ENCODE assay signal across 15 cellular contexts in the genomic region with DNA sequence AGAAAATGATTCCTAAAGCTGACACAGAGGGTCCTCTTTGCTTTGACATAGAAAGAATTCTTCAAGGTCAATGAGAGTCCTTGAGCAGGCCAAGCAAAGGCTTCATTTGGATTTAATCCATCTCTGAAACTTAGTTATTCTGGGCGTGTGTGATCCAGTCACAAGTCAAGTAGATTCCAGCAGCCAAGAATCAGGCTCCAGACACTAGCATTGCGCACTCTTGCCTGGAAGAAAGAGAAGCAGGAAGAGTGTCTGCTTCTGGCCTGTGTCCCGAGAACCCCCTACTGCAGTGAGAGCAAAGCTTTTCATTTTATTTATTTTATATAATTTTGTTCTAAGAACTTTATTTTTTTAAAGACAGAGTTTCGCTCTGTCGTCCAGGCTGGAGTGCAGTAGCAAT.
DNase-seq lines count a peak whose midpoint lies in the region; ATAC-seq and TF ChIP-seq lines count a peak whose summit lies in the region.
"Had no signal": no experiment of that assay in that cellular context is flagged by ENCODE, and none has a peak within 500 bp of the region (broad histone marks: within the 10 kb centered on the region; RNA-seq: fewer than 3 reads in every experiment).

No MANE protein-coding gene starts in this region.

- no peaks in the 10 kb centered on the region for H3K79me2 ChIP-seq in GM23248 (ENCODE audit: insufficient read depth)

- H3K4me3 ChIP-seq in GM23248 (no peak overlapping the region), choroid plexus epithelial cell (ENCODE audit: low read depth, low read length) (no peak overlapping the region), fibroblast of the aortic adventitia (ENCODE audit: low read depth, low read length) (no peak overlapping the region), heart left ventricle (no peak overlapping the region)

- H3F3A ChIP-seq in GM23248 (ENCODE audit: insufficient read depth): peaks cover 6% of the 10 kb centered on the region; the same call in 1 of the 2 replicates

- no peak for TF ChIP-seq POLR2A in heart left ventricle (IDR thresholded peaks at IDR 0.05)

- H3K9me2 ChIP-seq in GM23248 (ENCODE audit: insufficient read depth): no peaks in the 10 kb centered on the region

- no peak overlapping the region for H3K4me2 ChIP-seq in GM23248 (ENCODE audit: unreplicated experiment)

- WGBS in GM23248 (ENCODE audit: low coverage in 1 of 2, low lambda C conversion rate in 2 of 2, missing lambda C conversion rate in 2 of 2), 2 experiments: 84 to 87% methylated on average over 5 of the region's 5 CpGs
- 81 to 87% (median 85%) methylated on average over 5 of the region's 5 CpGs for WGBS in heart left ventricle, 4 donors

- ATAC-seq in heart left ventricle (no peak), HG02571 (IDR thresholded peaks at IDR 0.05; ENCODE audit: unreplicated experiment) (no peak)
- ATAC-seq: HCT116 had no signal

- H3K27me3 ChIP-seq in GM23248 (replicated peaks; ENCODE audit: insufficient read depth) (no peaks in the 10 kb centered on the region), heart left ventricle (no peaks in the 10 kb centered on the region)
- H3K27me3 ChIP-seq: BE2C had no signal

- intact Hi-C loops in heart left ventricle (cut with DNase I): no loop called here

- TF ChIP-seq CTCF in choroid plexus epithelial cell (conservative IDR thresholded peaks at IDR 0.05; ENCODE audit: low read depth, low read length): no peak
- no peak for TF ChIP-seq CTCF in fibroblast of the aortic adventitia (IDR thresholded peaks at IDR 0.05; ENCODE audit: insufficient read depth, low read length)
- TF ChIP-seq CTCF in heart left ventricle (IDR thresholded peaks at IDR 0.05): no peak

- no peaks in the 10 kb centered on the region for H3K9me3 ChIP-seq in GM23248 (ENCODE audit: low read depth)
- no peaks in the 10 kb centered on the region for H3K9me3 ChIP-seq in heart left ventricle
- H3K9me3 ChIP-seq: BE2C had no signal

- H3K36me3 ChIP-seq in GM23248 (ENCODE audit: low read depth): peaks cover 15% of the 10 kb centered on the region; the same call in 1 of the 2 replicates
- H3K36me3 ChIP-seq in heart left ventricle: peaks cover 0 to 21% (median 2%) of the 10 kb centered on the region in 9 donors

- H3K4me1 ChIP-seq in GM23248 (ENCODE audit: insufficient read depth) (peaks cover 10% of the 10 kb centered on the region; the same call in 1 of the 2 replicates), heart left ventricle (no peaks in the 10 kb centered on the region)
- H3K4me1 ChIP-seq: BE2C had no signal

- H3K9ac ChIP-seq in GM23248: no peak overlapping the region

- H3K27ac ChIP-seq in GM23248: no peak overlapping the region; the same call in 1 of the 2 replicates
- no peak overlapping the region for H3K27ac ChIP-seq in heart left ventricle
- H3K27ac ChIP-seq: C4-2B had no signal

- in situ Hi-C loops in GM23248 (cut with MboI): no loop called here

- DNase-seq in GM23248 (peak; percentile 9), choroid plexus epithelial cell (ENCODE audit: low read depth) (peak; percentile 17), fibroblast of the aortic adventitia (ENCODE audit: low read depth) (peak; percentile 53), pons (ENCODE audit: low spot score) (peak; percentile 28), heart left ventricle (no peak), HK-2 (ENCODE audit: unreplicated experiment) (no peak), NCI-H2081 (lab: John Stamatoyannopoulos, UW) (no peak)
- DNase-seq: BE2C; CD4-positive, alpha-beta memory T cell; DMS79 treated with DMSO at 0.1 percent for 48 hours; EL; IMR-90 had no signal

- no peaks in the 10 kb centered on the region for H4K20me1 ChIP-seq in GM23248 (ENCODE audit: insufficient read depth)

- H2AFZ ChIP-seq in GM23248: no peak overlapping the region

Comparison
In these comparisons a context has a peak if more than half of its experiments do, and no peak if none do; other contexts are left out.
1. DNase-seq: peak in GM23248 (single experiment), choroid plexus epithelial cell (single experiment), fibroblast of the aortic adventitia (single experiment) and pons (single experiment); none in heart left ventricle (0 of 5), HK-2 (single experiment) and NCI-H2081 (0 of 2).